ENCODE assay signal across 22 cellular contexts in genomic region chr17:6327007-6327406, GRCh38.
DNase-seq lines count a peak whose midpoint lies in the region; ATAC-seq lines count a peak whose summit lies in the region.
"Had no signal": no experiment of that assay in that cellular context is flagged by ENCODE, and none has a peak within 500 bp of the region (broad histone marks: within the 10 kb centered on the region; RNA-seq: fewer than 3 reads in every experiment).

No MANE protein-coding gene starts in this region.

- DNase-seq in activated naive CD8-positive, alpha-beta T cell treated with anti-CD3 and anti-CD28 coated beads, Interleukin-2, amount 50 U/mL, for 24 hours, result peak; percentile 2
- DNase-seq in activated naive CD8-positive, alpha-beta T cell treated with anti-CD3 and anti-CD28 coated beads for 36 hours, result no peak
- DNase-seq in RPMI8226 (peak; percentile 5), right cardiac atrium (peak; percentile 31 to 64 (median 58)), activated T-cell treated with anti-CD3 and anti-CD28 coated beads for 4 hours (no peak), islet precursor cell (no peak)
- DNase-seq: activated CD4-positive, CD25-positive, alpha-beta regulatory T cell treated with anti-CD3 and anti-CD28 coated beads, Interleukin-2, amount 50 U/mL, for 72 hours; anterior cingulate cortex; colonic mucosa; esophagus squamous epithelium; NCI-H1105 treated with DMSO at 0.1 percent for 48 hours; NCI-H446; Peyer's patch; T-helper 1 cell had no signal

- no peak for ATAC-seq in activated naive CD8-positive, alpha-beta T cell treated with anti-CD3 and anti-CD28 coated beads, Interleukin-2, amount 50 U/mL, for 24 hours
- ATAC-seq in right cardiac atrium (peak; percentile 36 to 70), HG03469 (IDR thresholded peaks at IDR 0.05; ENCODE audit: unreplicated experiment) (no peak)

- H3K9me3 Mint-ChIP-seq in activated naive CD8-positive, alpha-beta T cell treated with anti-CD3 and anti-CD28 coated beads, Interleukin-2, amount 50 U/mL, for 24 hours, result no peaks in the 10 kb centered on the region
- no peaks in the 10 kb centered on the region for H3K9me3 Mint-ChIP-seq in activated naive CD8-positive, alpha-beta T cell treated with anti-CD3 and anti-CD28 coated beads for 36 hours
- H3K9me3 Mint-ChIP-seq: activated T-helper 1 cell treated with anti-CD3 and anti-CD28 coated beads, Interleukin-12 subunit alpha, Interleukin-12 subunit beta, Interleukin-2, Interleukin-4 antibody, amounts not matched to agents 30 ng/mL and 10 ng/mL and 1 ng/mL, durations not matched to agents 14 hours and 24 hours and 36 hours; neural crest cell; stimulated activated naive CD8-positive, alpha-beta T cell treated with anti-CD3 and anti-CD28 coated beads, Interleukin-15, Interleukin-2, amounts not matched to agents 100 ng/mL and 50 ng/mL, for 24 hours had no signal

- H3K4me1 Mint-ChIP-seq in activated naive CD8-positive, alpha-beta T cell treated with anti-CD3 and anti-CD28 coated beads, Interleukin-2, amount 50 U/mL, for 24 hours, result no peaks in the 10 kb centered on the region
- H3K4me1 Mint-ChIP-seq in activated naive CD8-positive, alpha-beta T cell treated with anti-CD3 and anti-CD28 coated beads for 36 hours, result no peaks in the 10 kb centered on the region
- H3K4me1 Mint-ChIP-seq: neural crest cell had no signal

- H3K9ac ChIP-seq in subcutaneous abdominal adipose tissue (ENCODE audit: low read length in 5 of 5), result no peak overlapping the region

- intact Hi-C loops in right cardiac atrium (cut with DNase I), result no loop called here

- H3K36me3 ChIP-seq in subcutaneous abdominal adipose tissue (ENCODE audit: control insufficient read depth in 5 of 5, insufficient read depth in 5 of 5, low read length in 5 of 5), result no peaks in the 10 kb centered on the region
- H3K36me3 ChIP-seq: colonic mucosa, esophagus squamous epithelium, HAP-1, Peyer's patch had no signal

- H3K27me3 ChIP-seq in right cardiac atrium (ENCODE audit: control insufficient read depth, insufficient read depth) (no peaks in the 10 kb centered on the region), subcutaneous abdominal adipose tissue (ENCODE audit: control insufficient read depth in 5 of 5, insufficient read depth in 4 of 5, low read length in 5 of 5) (peaks cover 0 to 8% (median 4%) of the 10 kb centered on the region in 5 donors)
- H3K27me3 ChIP-seq: colonic mucosa, Peyer's patch had no signal

- peaks cover 39% of the 10 kb centered on the region for H3K27me3 Mint-ChIP-seq in activated naive CD8-positive, alpha-beta T cell treated with anti-CD3 and anti-CD28 coated beads, Interleukin-2, amount 50 U/mL, for 24 hours
- H3K27me3 Mint-ChIP-seq in activated naive CD8-positive, alpha-beta T cell treated with anti-CD3 and anti-CD28 coated beads for 36 hours, result peaks cover 42% of the 10 kb centered on the region

- no peak overlapping the region for H3K4me3 Mint-ChIP-seq in activated naive CD8-positive, alpha-beta T cell treated with anti-CD3 and anti-CD28 coated beads, Interleukin-2, amount 50 U/mL, for 24 hours
- no peak overlapping the region for H3K4me3 Mint-ChIP-seq in activated naive CD8-positive, alpha-beta T cell treated with anti-CD3 and anti-CD28 coated beads for 36 hours
- H3K4me3 Mint-ChIP-seq: activated T-helper 1 cell treated with anti-CD3 and anti-CD28 coated beads, Interleukin-12 subunit alpha, Interleukin-12 subunit beta, Interleukin-2, Interleukin-4 antibody, amounts not matched to agents 30 ng/mL and 10 ng/mL and 1 ng/mL, durations not matched to agents 14 hours and 24 hours and 36 hours; IgD-negative memory B cell; neural crest cell; stimulated activated naive CD8-positive, alpha-beta T cell treated with anti-CD3 and anti-CD28 coated beads, Interleukin-15, Interleukin-2, amounts not matched to agents 100 ng/mL and 50 ng/mL, for 24 hours had no signal

- H3K4me3 ChIP-seq in right cardiac atrium (ENCODE audit: low read length) (no peak overlapping the region), subcutaneous abdominal adipose tissue (ENCODE audit: low read depth in 1 of 5, low read length in 5 of 5) (no peak overlapping the region)
- H3K4me3 ChIP-seq: colonic mucosa, esophagus squamous epithelium, HAP-1, Peyer's patch, skin epidermis had no signal

- H3K9me3 ChIP-seq in right cardiac atrium (ENCODE audit: control insufficient read depth, low read length) (no peaks in the 10 kb centered on the region), subcutaneous abdominal adipose tissue (ENCODE audit: control insufficient read depth in 5 of 5, low read length in 5 of 5) (peaks cover 0 to 2% (median 0%) of the 10 kb centered on the region in 5 donors)
- H3K9me3 ChIP-seq: colonic mucosa, esophagus squamous epithelium, HAP-1, Peyer's patch had no signal

- 23% methylated on average over 6 of the region's 6 CpGs for WGBS in right cardiac atrium

- H3K27ac ChIP-seq in right cardiac atrium (ENCODE audit: low read length) (no peak overlapping the region), subcutaneous abdominal adipose tissue (ENCODE audit: low read depth, low read length) (peak overlapping the region; percentile 49)
- H3K27ac ChIP-seq: colonic mucosa had no signal

- H3K36me3 Mint-ChIP-seq in activated naive CD8-positive, alpha-beta T cell treated with anti-CD3 and anti-CD28 coated beads, Interleukin-2, amount 50 U/mL, for 24 hours (ENCODE audit: low read depth), result no peaks in the 10 kb centered on the region
- H3K36me3 Mint-ChIP-seq in activated naive CD8-positive, alpha-beta T cell treated with anti-CD3 and anti-CD28 coated beads for 36 hours, result no peaks in the 10 kb centered on the region
- H3K36me3 Mint-ChIP-seq: IgD-negative memory B cell had no signal

- H3K4me1 ChIP-seq in right cardiac atrium (ENCODE audit: control insufficient read depth, insufficient read depth, low read length), result peaks cover 5% of the 10 kb centered on the region
- peaks cover 0 to 50% (median 2%) of the 10 kb centered on the region in 5 donors for H3K4me1 ChIP-seq in subcutaneous abdominal adipose tissue (ENCODE audit: control insufficient read depth in 5 of 5, insufficient read depth in 5 of 5, low read length in 5 of 5)
- H3K4me1 ChIP-seq: colonic mucosa, HAP-1, Peyer's patch had no signal

- H3K27ac Mint-ChIP-seq in activated naive CD8-positive, alpha-beta T cell treated with anti-CD3 and anti-CD28 coated beads, Interleukin-2, amount 50 U/mL, for 24 hours, result no peak overlapping the region
- H3K27ac Mint-ChIP-seq in activated naive CD8-positive, alpha-beta T cell treated with anti-CD3 and anti-CD28 coated beads for 36 hours, result no peak overlapping the region
- H3K27ac Mint-ChIP-seq: activated T-helper 1 cell treated with anti-CD3 and anti-CD28 coated beads, Interleukin-12 subunit alpha, Interleukin-12 subunit beta, Interleukin-2, Interleukin-4 antibody, amounts not matched to agents 30 ng/mL and 10 ng/mL and 1 ng/mL, durations not matched to agents 14 hours and 24 hours and 36 hours; IgD-negative memory B cell; stimulated activated naive CD8-positive, alpha-beta T cell treated with anti-CD3 and anti-CD28 coated beads, Interleukin-15, Interleukin-2, amounts not matched to agents 100 ng/mL and 50 ng/mL, for 24 hours had no signal

Comparison
In these comparisons a context has a peak if more than half of its experiments do, and no peak if none do; other contexts are left out.
1. DNase-seq: peak in activated naive CD8-positive, alpha-beta T cell treated with anti-CD3 and anti-CD28 coated beads, Interleukin-2, amount 50 U/mL, for 24 hours (single experiment), RPMI8226 (single experiment) and right cardiac atrium (3 of 3); none in activated naive CD8-positive, alpha-beta T cell treated with anti-CD3 and anti-CD28 coated beads for 36 hours (single experiment), activated T-cell treated with anti-CD3 and anti-CD28 coated beads for 4 hours (single experiment) and islet precursor cell (single experiment).
2. ATAC-seq: peak in right cardiac atrium (2 of 2); none in activated naive CD8-positive, alpha-beta T cell treated with anti-CD3 and anti-CD28 coated beads, Interleukin-2, amount 50 U/mL, for 24 hours (single experiment) and HG03469 (single experiment).